8 cellular contexts compared by ENCODE assay signal in the genomic region with DNA sequence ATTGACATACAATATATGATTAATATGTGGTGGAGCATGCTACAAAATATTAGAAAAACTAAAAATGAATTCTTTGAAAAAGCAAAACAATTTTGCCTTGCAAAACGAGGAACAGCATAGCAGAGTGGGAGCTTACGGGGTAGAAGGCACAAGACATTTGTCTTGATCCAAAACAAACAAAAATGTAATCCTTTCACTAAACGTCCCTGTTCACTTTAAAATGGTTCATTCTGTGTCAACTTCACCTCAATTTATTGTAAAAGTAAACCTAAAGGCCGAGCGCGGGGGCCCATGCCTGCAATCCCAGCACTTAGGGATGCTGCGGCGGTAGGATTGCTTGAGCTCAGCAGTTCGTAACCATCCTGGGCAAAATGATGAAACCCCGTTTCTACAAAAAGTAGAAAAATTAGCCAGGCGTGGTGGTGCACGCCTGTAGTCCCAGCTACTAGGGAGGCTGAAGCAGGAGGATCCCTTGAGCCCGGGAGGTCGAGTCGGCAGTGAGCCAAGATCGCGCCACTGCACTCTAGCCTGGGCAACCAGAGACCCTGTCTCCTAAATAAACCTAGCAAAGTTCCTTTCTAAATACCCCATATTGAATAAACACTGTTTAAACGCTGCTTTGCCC. TPM values are rescaled to one million over a fixed set of nuclear protein-coding genes. Genes with fewer than 3 reads are reported as not detected.
DNase-seq lines count a peak whose midpoint lies in the region; ATAC-seq and TF ChIP-seq lines count a peak whose summit lies in the region.

No MANE protein-coding gene starts in this region.

- no peaks in the 10 kb centered on the region for H3K9me3 ChIP-seq in subcutaneous abdominal adipose tissue (ENCODE audit: control insufficient read depth in 5 of 5, low read length in 5 of 5)

- H3K27me3 Mint-ChIP-seq in T-helper 2 cell treated with Interferon-gamma antibody and Interleukin-4, amounts not matched to agents 5 μg/mL and 100 μg/mL, for 36 hours (ENCODE audit: low read depth): no peaks in the 10 kb centered on the region
- no peaks in the 10 kb centered on the region for H3K27me3 Mint-ChIP-seq in activated CD8-positive, alpha-beta T cell treated with anti-CD3 and anti-CD28 coated beads for 36 hours
- H3K27me3 Mint-ChIP-seq in immature natural killer cell (ENCODE audit: low read depth in 3 of 3): peaks cover 6 to 18% (median 10%) of the 10 kb centered on the region in 3 donors

- no peaks in the 10 kb centered on the region for H3K27me3 ChIP-seq in subcutaneous abdominal adipose tissue (ENCODE audit: control insufficient read depth in 5 of 5, insufficient read depth in 4 of 5, low read length in 5 of 5)

- peaks cover 20% of the 10 kb centered on the region for H3K36me3 Mint-ChIP-seq in T-helper 2 cell treated with Interferon-gamma antibody and Interleukin-4, amounts not matched to agents 5 μg/mL and 100 μg/mL, for 36 hours (ENCODE audit: low read depth)
- peaks cover 15% of the 10 kb centered on the region for H3K36me3 Mint-ChIP-seq in activated CD8-positive, alpha-beta T cell treated with anti-CD3 and anti-CD28 coated beads for 36 hours (ENCODE audit: low read depth)
- H3K36me3 Mint-ChIP-seq in immature natural killer cell: peaks cover 0 to 11% (median 8%) of the 10 kb centered on the region in 3 donors

- H3K27ac Mint-ChIP-seq in T-helper 2 cell treated with Interferon-gamma antibody and Interleukin-4, amounts not matched to agents 5 μg/mL and 100 μg/mL, for 36 hours: peak overlapping the region; percentile 95
- peak overlapping the region; percentile 97 for H3K27ac Mint-ChIP-seq in activated CD8-positive, alpha-beta T cell treated with anti-CD3 and anti-CD28 coated beads for 36 hours
- H3K27ac Mint-ChIP-seq in immature natural killer cell: peak overlapping the region; percentile 93 to 98 (median 96)

- no peak for TF ChIP-seq CTCF in activated CD8-positive, alpha-beta T cell treated with anti-CD3 and anti-CD28 coated beads for 36 hours (IDR thresholded peaks at IDR 0.05)
- no peak for TF ChIP-seq CTCF in GM13977 (IDR thresholded peaks at IDR 0.05; ENCODE audit: extremely low read depth, insufficient read depth, missing control alignments)

- peak overlapping the region; percentile 95 for H3K27ac ChIP-seq in subcutaneous abdominal adipose tissue (ENCODE audit: low read depth, low read length)

- CTCF ChIA-PET in activated CD8-positive, alpha-beta T cell treated with anti-CD3 and anti-CD28 coated beads for 36 hours (lab: Charles Lee): interaction anchor here (0.7 to 3.1 kb wide), 4 partner anchors 9 to 685 kb away, joined by 3 to 16 read pairs (median 8); no protein-coding TSS in a partner anchor

- intact Hi-C loops in activated CD8-positive, alpha-beta T cell treated with anti-CD3 and anti-CD28 coated beads for 36 hours (cut with micrococcal nuclease): loop anchor here (5.0 kb wide), 2 partner anchors 117 to 132 kb away; no protein-coding TSS in a partner anchor

- POLR2A ChIA-PET in activated CD8-positive, alpha-beta T cell treated with anti-CD3 and anti-CD28 coated beads for 36 hours (lab: Charles Lee): interaction anchor here (0.9 to 1.3 kb wide), 5 partner anchors 34 to 125 kb away, joined by 3 to 5 read pairs (median 4); no protein-coding TSS in a partner anchor

- H3K4me1 ChIP-seq in subcutaneous abdominal adipose tissue (ENCODE audit: control insufficient read depth in 5 of 5, insufficient read depth in 5 of 5, low read length in 5 of 5): peaks cover 0 to 30% (median 24%) of the 10 kb centered on the region in 5 donors

- in situ Hi-C loops in GM13977 (cut with MboI; ENCODE audit: low pct_unique_long_range_greater_than_20kb, low sequenced_read_pairs, unreplicated experiment): no loop called here

- no peak for ATAC-seq in activated CD8-positive, alpha-beta T cell treated with anti-CD3 and anti-CD28 coated beads for 36 hours
- ATAC-seq in HG03039 (IDR thresholded peaks at IDR 0.05; ENCODE audit: unreplicated experiment): no peak

- H3K36me3 ChIP-seq in subcutaneous abdominal adipose tissue (ENCODE audit: control insufficient read depth in 5 of 5, insufficient read depth in 5 of 5, low read length in 5 of 5): peaks cover 0 to 3% (median 0%) of the 10 kb centered on the region in 5 donors

- H3K4me1 Mint-ChIP-seq in T-helper 2 cell treated with Interferon-gamma antibody and Interleukin-4, amounts not matched to agents 5 μg/mL and 100 μg/mL, for 36 hours (ENCODE audit: low read depth): peaks cover 23% of the 10 kb centered on the region
- peaks cover 31% of the 10 kb centered on the region for H3K4me1 Mint-ChIP-seq in activated CD8-positive, alpha-beta T cell treated with anti-CD3 and anti-CD28 coated beads for 36 hours (ENCODE audit: low read depth)
- peaks cover 62% of the 10 kb centered on the region in 2 donors for H3K4me1 Mint-ChIP-seq in immature natural killer cell

- peak overlapping the region in 4 of 5 donors; percentile 69 to 88 (median 84) for H3K4me3 ChIP-seq in subcutaneous abdominal adipose tissue (ENCODE audit: low read depth in 1 of 5, low read length in 5 of 5)

- no peaks in the 10 kb centered on the region for H3K9me3 Mint-ChIP-seq in T-helper 2 cell treated with Interferon-gamma antibody and Interleukin-4, amounts not matched to agents 5 μg/mL and 100 μg/mL, for 36 hours
- no peaks in the 10 kb centered on the region for H3K9me3 Mint-ChIP-seq in activated CD8-positive, alpha-beta T cell treated with anti-CD3 and anti-CD28 coated beads for 36 hours
- no peaks in the 10 kb centered on the region for H3K9me3 Mint-ChIP-seq in immature natural killer cell

- no peak for DNase-seq in T-helper 2 cell treated with Interferon-gamma antibody and Interleukin-4, amounts not matched to agents 5 μg/mL and 100 μg/mL, for 36 hours (ENCODE audit: low spot score)
- DNase-seq in T-helper 2 cell (no peak), immature natural killer cell (no peak), globus pallidus (ENCODE audit: low spot score) (no peak), GM13977 (ENCODE audit: low spot score) (no peak)
- no peak for DNase-seq in activated CD8-positive, alpha-beta T cell treated with anti-CD3 and anti-CD28 coated beads for 36 hours

- peak overlapping the region in 1 of 5 donors; percentile 66 for H3K9ac ChIP-seq in subcutaneous abdominal adipose tissue (ENCODE audit: low read length in 5 of 5)

- peak overlapping the region; percentile 95 for H3K4me3 Mint-ChIP-seq in T-helper 2 cell treated with Interferon-gamma antibody and Interleukin-4, amounts not matched to agents 5 μg/mL and 100 μg/mL, for 36 hours
- peak overlapping the region; percentile 96 for H3K4me3 Mint-ChIP-seq in activated CD8-positive, alpha-beta T cell treated with anti-CD3 and anti-CD28 coated beads for 36 hours
- peak overlapping the region; percentile 90 to 98 (median 93) for H3K4me3 Mint-ChIP-seq in immature natural killer cell

RNA-seq across cellular contexts. Expression of gene PRDM10, which starts 2.0 kb away (rescaled TPM):
- 10 to 100 TPM; 15.6 to 18.8 TPM for total RNA-seq in activated CD8-positive, alpha-beta T cell treated with anti-CD3 and anti-CD28 coated beads for 36 hours
- polyA plus RNA-seq in immature natural killer cell: 1 to 10 TPM in 2 of 3 donors, not detected in 1; 1.3 to 5.0 TPM
